22 cellular contexts compared by ENCODE assay signal in the genomic region with DNA sequence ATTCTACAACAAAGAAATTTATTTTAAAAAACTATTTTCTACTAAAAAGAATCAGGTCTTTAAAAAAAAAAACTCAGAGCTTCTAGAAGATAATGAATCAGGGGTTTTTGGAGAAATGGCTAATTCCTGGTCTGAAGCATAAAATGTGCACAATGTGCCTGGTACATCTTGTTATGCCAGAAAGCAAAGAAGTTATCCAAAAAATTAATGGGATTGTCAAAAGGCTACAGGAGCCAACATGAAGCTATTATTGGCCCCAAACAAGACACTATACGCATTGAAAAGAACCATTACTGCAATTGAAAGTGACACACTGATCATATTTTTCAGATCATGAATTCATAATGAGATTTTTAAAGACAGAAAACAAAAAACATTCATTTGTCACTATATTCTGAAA. TPM values are rescaled to one million over a fixed set of nuclear protein-coding genes. Genes with fewer than 3 reads are reported as not detected.
A peak's percentile ranks its signal among the peaks of the same experiment; 100 is the strongest.
DNase-seq lines count a peak whose midpoint lies in the region; FAIRE-seq and TF ChIP-seq lines count a peak whose summit lies in the region.
"Had no signal": no experiment of that assay in that cellular context is flagged by ENCODE, and none has a peak within 500 bp of the region (broad histone marks: within the 10 kb centered on the region; RNA-seq: fewer than 3 reads in every experiment).

No MANE protein-coding gene starts in this region.

- H3K4me3 ChIP-seq in OCI-LY3 (ENCODE audit: low read length) (no peak overlapping the region), osteoblast (ENCODE audit: insufficient read depth, low read length) (no peak overlapping the region), small intestine (ENCODE audit: low read depth in 1 of 2, low read length in 2 of 2) (no peak overlapping the region)
- H3K4me3 ChIP-seq: BLaER1, HAP-1 had no signal

- WGBS in small intestine, 3 donors: 83 to 93% (median 93%) methylated on average over 1 of the region's 1 CpG

- H3K9me3 ChIP-seq in OCI-LY3 (ENCODE audit: insufficient read depth, low read length) (no peaks in the 10 kb centered on the region), osteoblast (ENCODE audit: low read depth, low read length) (no peaks in the 10 kb centered on the region), small intestine (ENCODE audit: control insufficient read depth, low read depth) (no peaks in the 10 kb centered on the region)
- H3K9me3 ChIP-seq: BLaER1, Caco-2, HAP-1 had no signal

- no peak for FAIRE-seq in small intestine (lab: Jason Lieb, UNC)
- FAIRE-seq: GM12891, GM18507, H54 had no signal

- H3K4me1 ChIP-seq in OCI-LY3 (ENCODE audit: low read length) (peaks cover 12% of the 10 kb centered on the region), osteoblast (ENCODE audit: insufficient read depth, low read length) (no peaks in the 10 kb centered on the region), small intestine (ENCODE audit: control insufficient read depth in 2 of 2, insufficient read depth in 1 of 2, low read depth in 1 of 2, low read length in 1 of 2) (no peaks in the 10 kb centered on the region)
- H3K4me1 ChIP-seq: BLaER1, Caco-2 had no signal

- no peaks in the 10 kb centered on the region for H4K20me1 ChIP-seq in OCI-LY3 (ENCODE audit: insufficient read depth, low read length)
- H4K20me1 ChIP-seq in osteoblast (ENCODE audit: insufficient read depth, low read length): no peaks in the 10 kb centered on the region
- H4K20me1 ChIP-seq: BLaER1 had no signal

- H2AFZ ChIP-seq in OCI-LY3 (ENCODE audit: low read depth, low read length): peak overlapping the region; percentile 86
- no peak overlapping the region for H2AFZ ChIP-seq in osteoblast (ENCODE audit: low read length)

- no peaks in the 10 kb centered on the region for H3K79me2 ChIP-seq in OCI-LY3 (ENCODE audit: low read length)
- H3K79me2 ChIP-seq in osteoblast (ENCODE audit: insufficient read depth, low read length): no peaks in the 10 kb centered on the region

- H3K27me3 ChIP-seq in OCI-LY3 (ENCODE audit: low read depth, low read length) (no peaks in the 10 kb centered on the region), osteoblast (ENCODE audit: insufficient read depth, low read length) (no peaks in the 10 kb centered on the region), small intestine (ENCODE audit: control insufficient read depth in 2 of 2, insufficient read depth in 2 of 2, low read length in 2 of 2) (no peaks in the 10 kb centered on the region)
- H3K27me3 ChIP-seq: BLaER1 had no signal

- TF ChIP-seq CTCF in OCI-LY3 (IDR thresholded peaks at IDR 0.05; ENCODE audit: low read depth, low read length): no peak
- no peak for TF ChIP-seq CTCF in osteoblast (IDR thresholded peaks at IDR 0.05; ENCODE audit: extremely low read depth, low read depth, low read length)

- peak; percentile 84 for DNase-seq in G401 (ENCODE audit: low spot score)
- peak; percentile 26 for DNase-seq in osteoblast (ENCODE audit: insufficient read length, low spot score, missing footprints)
- no peak for DNase-seq in activated CD4-positive, alpha-beta T cell treated with anti-CD3 and anti-CD28 coated beads, Interleukin-2, amount 50 U/mL, for 1 hour
- no peak for DNase-seq in DMS 273 treated with DMSO at 0.1 percent for 48 hours (lab: John Stamatoyannopoulos, UW)
- DNase-seq in small intestine: no peak
- DNase-seq: Caco-2; CD4-positive, CD25-positive, alpha-beta regulatory T cell; CD8-positive, alpha-beta T cell; DMS79; EL; GF-D8; GOT3; HFFc6 had no signal

- H3K36me3 ChIP-seq in OCI-LY3 (replicated peaks; ENCODE audit: low read depth, low read length): no peaks in the 10 kb centered on the region
- no peaks in the 10 kb centered on the region for H3K36me3 ChIP-seq in osteoblast (ENCODE audit: insufficient read depth, low read length)
- H3K36me3 ChIP-seq in small intestine (ENCODE audit: control insufficient read depth in 2 of 2, insufficient read depth in 2 of 2, low read length in 2 of 2): no peaks in the 10 kb centered on the region
- H3K36me3 ChIP-seq: BLaER1, HAP-1 had no signal

- H3K27ac ChIP-seq in OCI-LY3 (ENCODE audit: low read length) (no peak overlapping the region), osteoblast (ENCODE audit: low read depth, low read length) (no peak overlapping the region), temporal lobe (ENCODE audit: low read depth, low read length) (peak overlapping the region; percentile 9), small intestine (ENCODE audit: low read depth in 1 of 2, low read length in 1 of 2) (no peak overlapping the region)
- H3K27ac ChIP-seq: 22Rv1, BLaER1, C4-2B had no signal

- H3K4me2 ChIP-seq in OCI-LY3 (ENCODE audit: low read length) (peak overlapping the region; percentile 52), osteoblast (ENCODE audit: insufficient read depth, low read length) (no peak overlapping the region)
- H3K4me2 ChIP-seq: BLaER1 had no signal

- H3K9ac ChIP-seq in OCI-LY3 (ENCODE audit: low read length): no peak overlapping the region
- H3K9ac ChIP-seq: BLaER1 had no signal

- in situ Hi-C loops in G401 (cut with HindIII; ENCODE audit: low sequenced_read_pairs): no loop called here

RNA-seq across cellular contexts. Expression of gene TUBA1A, which starts 19.3 kb away (rescaled TPM):
- total RNA-seq in G401 (2014; rRNA removed; shearing (Covaris generic)): 446 and 521 TPM in 2 replicates
- total RNA-seq in osteoblast (478 and 491 TPM in 2 replicates), temporal lobe (6,946 TPM)
- polyA plus RNA-seq in small intestine: 100 to 1,000 TPM in 1 of 3 donors, 10 to 100 TPM in 1, 1 to 10 TPM in 1; 9.8 to 158 (median 36.5) TPM

RNA-seq across cellular contexts. Expression of gene TUBA1C, which starts 56.7 kb away (rescaled TPM):
- total RNA-seq in G401 (2014; rRNA removed; shearing (Covaris generic)): 279 and 457 TPM in 2 replicates
- total RNA-seq in osteoblast: 307 and 321 TPM in 2 replicates
- 39.3 TPM for total RNA-seq in temporal lobe
- polyA plus RNA-seq in small intestine: 100 to 1,000 TPM; 339 to 556 (median 447) TPM

Comparison
In these comparisons a context has a peak if more than half of its experiments do, and no peak if none do; other contexts are left out.
1. DNase-seq: peak in G401 (single experiment) and osteoblast (single experiment); none in activated CD4-positive, alpha-beta T cell treated with anti-CD3 and anti-CD28 coated beads, Interleukin-2, amount 50 U/mL, for 1 hour (single experiment), DMS 273 treated with DMSO at 0.1 percent for 48 hours (single experiment) and small intestine (single experiment).
2. RNA of gene TUBA1A, which starts 19.3 kb away (total RNA-seq): 6,946 TPM in temporal lobe (single experiment); 478 to 491 TPM in osteoblast and 446 to 521 TPM in G401; every median in the first group is over 10 times any median in the second.